26 cellular contexts compared by ENCODE assay signal in the genomic region with DNA sequence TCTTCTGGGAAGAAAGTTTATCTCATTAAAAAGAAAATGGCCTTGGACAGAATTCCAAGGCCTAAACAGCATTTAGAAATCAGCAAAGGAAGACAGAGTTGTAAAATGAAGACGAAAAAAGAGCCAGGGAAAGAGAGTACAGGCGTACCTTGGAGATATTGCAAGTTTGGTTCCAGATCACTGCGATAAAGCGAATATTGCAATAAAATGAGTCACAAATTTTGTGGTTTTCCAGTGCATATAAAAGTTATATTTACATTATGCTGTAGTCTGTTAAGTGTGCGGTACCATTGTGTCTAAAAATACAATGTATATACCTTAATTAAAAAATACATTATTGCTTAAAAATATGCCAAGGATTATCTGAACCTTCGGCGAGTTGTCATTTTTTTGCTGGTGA. TPM values are rescaled to one million over a fixed set of nuclear protein-coding genes. Genes with fewer than 3 reads are reported as not detected.
DNase-seq lines count a peak whose midpoint lies in the region; ATAC-seq and TF ChIP-seq lines count a peak whose summit lies in the region.
"Had no signal": no experiment of that assay in that cellular context is flagged by ENCODE, and none has a peak within 500 bp of the region (broad histone marks: within the 10 kb centered on the region; RNA-seq: fewer than 3 reads in every experiment).

No MANE protein-coding gene starts in this region.

- H3K27me3 Mint-ChIP-seq in CD4-positive, alpha-beta T cell, result no peaks in the 10 kb centered on the region
- no peaks in the 10 kb centered on the region for H3K27me3 Mint-ChIP-seq in activated T-helper 17 cell treated with anti-CD3 and anti-CD28 coated beads, Interleukin-2, amount 50 U/mL, for 72 hours
- H3K27me3 Mint-ChIP-seq in naive thymus-derived CD4-positive, alpha-beta T cell, result no peaks in the 10 kb centered on the region
- H3K27me3 Mint-ChIP-seq in activated T-helper 2 cell treated with anti-CD3 and anti-CD28 coated beads, Interferon-gamma antibody, Interleukin-2, Interleukin-4, amounts not matched to agents 10 μg/mL and 5 μg/mL and 100 μg/mL, durations not matched to agents 14 hours and 24 hours and 36 hours (ENCODE audit: low read depth), result no peaks in the 10 kb centered on the region

- intact Hi-C loops in A673 (cut with micrococcal nuclease; ENCODE audit: unreplicated experiment), result no loop called here
- intact Hi-C loops in CD4-positive, alpha-beta T cell (cut with DNase I, micrococcal nuclease), result no loop called here
- intact Hi-C loops in naive thymus-derived CD4-positive, alpha-beta T cell (cut with micrococcal nuclease), result no loop called here
- intact Hi-C loops in activated T-helper 2 cell treated with anti-CD3 and anti-CD28 coated beads, Interferon-gamma antibody, Interleukin-2, Interleukin-4, amounts not matched to agents 10 μg/mL and 5 μg/mL and 100 μg/mL, durations not matched to agents 14 hours and 24 hours and 36 hours (cut with micrococcal nuclease), result loop anchor here (2.0 kb wide), 1 partner anchor 13 kb away; no protein-coding TSS in a partner anchor

- H3K4me3 ChIP-seq in A673 (ENCODE audit: low read depth, low read length, poor library complexity, severe bottlenecking), result no peak overlapping the region
- no peak overlapping the region for H3K4me3 ChIP-seq in naive thymus-derived CD4-positive, alpha-beta T cell (ENCODE audit: low read length)
- H3K4me3 ChIP-seq: body of pancreas, dorsolateral prefrontal cortex, GM23248, K562, left ventricle myocardium inferior, MG63, SJCRH30, transverse colon had no signal

- CTCF ChIA-PET in A673 (lab: Charles Lee), result no interaction called here
- CTCF ChIA-PET in CD4-positive, alpha-beta T cell (lab: Charles Lee), result interaction anchor here (2.7 kb wide), 1 partner anchor 8 kb away, joined by 20 read pairs; a partner anchor contains a TSS
- CTCF ChIA-PET in naive thymus-derived CD4-positive, alpha-beta T cell (lab: Charles Lee), result no interaction called here

- peak overlapping the region; percentile 58 for H3K4me3 Mint-ChIP-seq in CD4-positive, alpha-beta T cell
- H3K4me3 Mint-ChIP-seq in activated T-helper 17 cell treated with anti-CD3 and anti-CD28 coated beads, Interleukin-2, amount 50 U/mL, for 72 hours, result peak overlapping the region; percentile 52
- peak overlapping the region in 9 of 10 donors; percentile 12 to 82 (median 55) for H3K4me3 Mint-ChIP-seq in naive thymus-derived CD4-positive, alpha-beta T cell
- no peak overlapping the region for H3K4me3 Mint-ChIP-seq in activated T-helper 2 cell treated with anti-CD3 and anti-CD28 coated beads, Interferon-gamma antibody, Interleukin-2, Interleukin-4, amounts not matched to agents 10 μg/mL and 5 μg/mL and 100 μg/mL, durations not matched to agents 14 hours and 24 hours and 36 hours (ENCODE audit: low read depth)
- H3K4me3 Mint-ChIP-seq: activated T-helper 1 cell treated with anti-CD3 and anti-CD28 coated beads, Interleukin-12 subunit alpha, Interleukin-12 subunit beta, Interleukin-2, Interleukin-4 antibody, amounts not matched to agents 30 ng/mL and 10 ng/mL and 1 ng/mL, durations not matched to agents 14 hours and 24 hours and 36 hours; nephron had no signal

- peaks cover 88% of the 10 kb centered on the region for H3K4me1 Mint-ChIP-seq in CD4-positive, alpha-beta T cell (ENCODE audit: low read depth)
- peaks cover 57% of the 10 kb centered on the region for H3K4me1 Mint-ChIP-seq in activated T-helper 17 cell treated with anti-CD3 and anti-CD28 coated beads, Interleukin-2, amount 50 U/mL, for 72 hours
- H3K4me1 Mint-ChIP-seq in naive thymus-derived CD4-positive, alpha-beta T cell, result peaks cover 69 to 97% (median 86%) of the 10 kb centered on the region in 7 donors
- H3K4me1 Mint-ChIP-seq in activated T-helper 2 cell treated with anti-CD3 and anti-CD28 coated beads, Interferon-gamma antibody, Interleukin-2, Interleukin-4, amounts not matched to agents 10 μg/mL and 5 μg/mL and 100 μg/mL, durations not matched to agents 14 hours and 24 hours and 36 hours (ENCODE audit: low read depth), result peaks cover 63% of the 10 kb centered on the region

- ATAC-seq in CD4-positive, alpha-beta T cell (ENCODE audit: poor library complexity), result no peak
- no peak for ATAC-seq in activated T-helper 17 cell treated with anti-CD3 and anti-CD28 coated beads, Interleukin-2, amount 50 U/mL, for 72 hours (replicated peaks)
- no peak for ATAC-seq in naive thymus-derived CD4-positive, alpha-beta T cell
- ATAC-seq: body of pancreas, K562 had no signal

- POLR2A ChIA-PET in A673 (lab: Charles Lee; ENCODE audit: low non-redundant PET), result interaction anchor here (0.6 kb wide), 1 partner anchor 735 kb away, joined by 5 read pairs; no protein-coding TSS in a partner anchor
- POLR2A ChIA-PET in CD4-positive, alpha-beta T cell (lab: Charles Lee), result interaction anchor here (1.6 to 5.6 kb wide), 2 partner anchors 9 to 25 kb away, joined by 4 to 57 read pairs; a partner anchor contains a TSS
- POLR2A ChIA-PET in naive thymus-derived CD4-positive, alpha-beta T cell (lab: Charles Lee), result interaction anchor here (1.7 to 4.4 kb wide), 2 partner anchors 9 to 11 kb away, joined by 3 to 23 read pairs; a partner anchor contains a TSS

- BruUV-seq in A673 (replicated peaks; lab: Mats Ljungman, UMichigan), result no TSS peak

- no peaks in the 10 kb centered on the region for H3K27me3 ChIP-seq in A673 (replicated peaks; ENCODE audit: insufficient read depth, low read depth, low read length, poor library complexity)
- no peaks in the 10 kb centered on the region for H3K27me3 ChIP-seq in CD4-positive, alpha-beta T cell (ENCODE audit: control insufficient read depth, insufficient read depth, low read length)
- H3K27me3 ChIP-seq in naive thymus-derived CD4-positive, alpha-beta T cell (ENCODE audit: control insufficient read depth in 2 of 2, insufficient read depth in 2 of 2, low read length in 2 of 2), result no peaks in the 10 kb centered on the region
- H3K27me3 ChIP-seq: body of pancreas, dorsolateral prefrontal cortex, MG63, SJCRH30, transverse colon had no signal

- H3K9me3 Mint-ChIP-seq in CD4-positive, alpha-beta T cell, result no peaks in the 10 kb centered on the region
- no peaks in the 10 kb centered on the region for H3K9me3 Mint-ChIP-seq in activated T-helper 17 cell treated with anti-CD3 and anti-CD28 coated beads, Interleukin-2, amount 50 U/mL, for 72 hours
- H3K9me3 Mint-ChIP-seq in naive thymus-derived CD4-positive, alpha-beta T cell, result peaks cover 0 to 3% (median 0%) of the 10 kb centered on the region in 11 donors
- no peaks in the 10 kb centered on the region for H3K9me3 Mint-ChIP-seq in activated T-helper 2 cell treated with anti-CD3 and anti-CD28 coated beads, Interferon-gamma antibody, Interleukin-2, Interleukin-4, amounts not matched to agents 10 μg/mL and 5 μg/mL and 100 μg/mL, durations not matched to agents 14 hours and 24 hours and 36 hours
- H3K9me3 Mint-ChIP-seq: activated T-helper 1 cell treated with anti-CD3 and anti-CD28 coated beads, Interleukin-12 subunit alpha, Interleukin-12 subunit beta, Interleukin-2, Interleukin-4 antibody, amounts not matched to agents 30 ng/mL and 10 ng/mL and 1 ng/mL, durations not matched to agents 14 hours and 24 hours and 36 hours; CD14-positive monocyte; nephron had no signal

- H3K4me1 ChIP-seq in A673 (ENCODE audit: insufficient read depth, low read length, poor library complexity, severe bottlenecking), result peaks cover 64% of the 10 kb centered on the region
- peaks cover 39 to 64% of the 10 kb centered on the region in 2 donors for H3K4me1 ChIP-seq in naive thymus-derived CD4-positive, alpha-beta T cell (ENCODE audit: control insufficient read depth in 2 of 2, insufficient read depth in 2 of 2, low read length in 2 of 2)
- H3K4me1 ChIP-seq: SJCRH30 had no signal

- no peak for DNase-seq in A673 (ENCODE audit: low spot score)
- DNase-seq in CD4-positive, alpha-beta T cell, result no peak
- no peak for DNase-seq in naive thymus-derived CD4-positive, alpha-beta T cell
- DNase-seq in SW480 (ENCODE audit: low spot score), result no peak
- no peak for DNase-seq in NCI-H748 treated with DMSO at 0.1 percent for 48 hours (lab: John Stamatoyannopoulos, UW)
- DNase-seq in activated T-helper 2 cell treated with anti-CD3 and anti-CD28 coated beads, Interferon-gamma antibody, Interleukin-2, Interleukin-4, amounts not matched to agents 10 μg/mL and 5 μg/mL and 100 μg/mL, durations not matched to agents 14 hours and 24 hours and 36 hours (ENCODE audit: low spot score), result no peak
- DNase-seq: activated CD4-positive, CD25-positive, alpha-beta regulatory T cell treated with anti-CD3 and anti-CD28 coated beads, Interleukin-2, amount 50 U/mL, for 72 hours; body of pancreas; cerebellar nuclear complex; dorsolateral prefrontal cortex; GM23248; left ventricle myocardium inferior; MG63; midbrain; NCI-H1417 treated with DMSO at 0.1 percent for 48 hours; NCI-H2081; NCI-H226; NCI-H774; SJCRH30; T-helper 1 cell; transverse colon had no signal

- H3K27ac Mint-ChIP-seq in CD4-positive, alpha-beta T cell, result peak overlapping the region; percentile 65
- H3K27ac Mint-ChIP-seq in activated T-helper 17 cell treated with anti-CD3 and anti-CD28 coated beads, Interleukin-2, amount 50 U/mL, for 72 hours, result peak overlapping the region; percentile 2
- H3K27ac Mint-ChIP-seq in naive thymus-derived CD4-positive, alpha-beta T cell, result peak overlapping the region; percentile 44 to 95 (median 77)
- no peak overlapping the region for H3K27ac Mint-ChIP-seq in activated T-helper 2 cell treated with anti-CD3 and anti-CD28 coated beads, Interferon-gamma antibody, Interleukin-2, Interleukin-4, amounts not matched to agents 10 μg/mL and 5 μg/mL and 100 μg/mL, durations not matched to agents 14 hours and 24 hours and 36 hours
- H3K27ac Mint-ChIP-seq: activated T-helper 1 cell treated with anti-CD3 and anti-CD28 coated beads, Interleukin-12 subunit alpha, Interleukin-12 subunit beta, Interleukin-2, Interleukin-4 antibody, amounts not matched to agents 30 ng/mL and 10 ng/mL and 1 ng/mL, durations not matched to agents 14 hours and 24 hours and 36 hours; nephron had no signal

- no peak for TF ChIP-seq CTCF in A673 (conservative IDR thresholded peaks at IDR 0.05; ENCODE audit: low read depth, low read length)
- no peak for TF ChIP-seq CTCF in CD4-positive, alpha-beta T cell (IDR thresholded peaks at IDR 0.05)

- peaks cover 21% of the 10 kb centered on the region for H3K36me3 Mint-ChIP-seq in CD4-positive, alpha-beta T cell (ENCODE audit: low read depth)
- H3K36me3 Mint-ChIP-seq in activated T-helper 17 cell treated with anti-CD3 and anti-CD28 coated beads, Interleukin-2, amount 50 U/mL, for 72 hours (ENCODE audit: low read depth), result peaks cover 24% of the 10 kb centered on the region
- H3K36me3 Mint-ChIP-seq in naive thymus-derived CD4-positive, alpha-beta T cell, result peaks cover 4 to 31% (median 16%) of the 10 kb centered on the region in 5 donors
- H3K36me3 Mint-ChIP-seq in activated T-helper 2 cell treated with anti-CD3 and anti-CD28 coated beads, Interferon-gamma antibody, Interleukin-2, Interleukin-4, amounts not matched to agents 10 μg/mL and 5 μg/mL and 100 μg/mL, durations not matched to agents 14 hours and 24 hours and 36 hours (ENCODE audit: low read depth), result peaks cover 38% of the 10 kb centered on the region

- H3K36me3 ChIP-seq in A673 (ENCODE audit: insufficient read depth, low read length, poor library complexity, severe bottlenecking), result no peaks in the 10 kb centered on the region
- no peaks in the 10 kb centered on the region for H3K36me3 ChIP-seq in naive thymus-derived CD4-positive, alpha-beta T cell (ENCODE audit: control insufficient read depth in 2 of 3, insufficient read depth in 3 of 3, low read length in 3 of 3)
- H3K36me3 ChIP-seq: left ventricle myocardium inferior, SJCRH30, transverse colon had no signal

- no peaks in the 10 kb centered on the region for H3K9me3 ChIP-seq in A673 (ENCODE audit: low read depth, low read length, poor library complexity, severe bottlenecking)
- H3K9me3 ChIP-seq in CD4-positive, alpha-beta T cell (ENCODE audit: control insufficient read depth, low read length), result no peaks in the 10 kb centered on the region
- no peaks in the 10 kb centered on the region for H3K9me3 ChIP-seq in naive thymus-derived CD4-positive, alpha-beta T cell (ENCODE audit: control insufficient read depth in 2 of 3, low read length in 3 of 3)
- H3K9me3 ChIP-seq: body of pancreas, left ventricle myocardium inferior, MG63, SJCRH30, transverse colon had no signal

- peak overlapping the region; percentile 61 for H3K27ac ChIP-seq in A673 (ENCODE audit: low read depth, low read length, poor library complexity, severe bottlenecking)
- no peak overlapping the region for H3K27ac ChIP-seq in CD4-positive, alpha-beta T cell (ENCODE audit: low read depth, low read length)
- H3K27ac ChIP-seq in naive thymus-derived CD4-positive, alpha-beta T cell (ENCODE audit: low read depth, low read length), result peak overlapping the region; percentile 45
- H3K27ac ChIP-seq: body of pancreas, left ventricle myocardium inferior, SJCRH30, transverse colon had no signal

RNA-seq across cellular contexts. Expression of a gene that starts 9.0 kb away (rescaled TPM):
- total RNA-seq in A673 (2021), result 46.8 and 60.7 TPM in 2 replicates
- 10 to 100 TPM; 87.1 to 87.6 TPM for total RNA-seq in CD4-positive, alpha-beta T cell
- total RNA-seq in activated T-helper 17 cell treated with anti-CD3 and anti-CD28 coated beads, Interleukin-2, amount 50 U/mL, for 72 hours, result 10 to 100 TPM; 52.1 to 82.0 TPM
- 100 to 1,000 TPM in 4 of 5 experiments, 10 to 100 TPM in 1; 80.8 to 114 (median 112) TPM for total RNA-seq in naive thymus-derived CD4-positive, alpha-beta T cell
- 10 to 100 TPM; 11.2 to 12.2 TPM for polyA plus RNA-seq in naive thymus-derived CD4-positive, alpha-beta T cell
- total RNA-seq in activated T-helper 2 cell treated with anti-CD3 and anti-CD28 coated beads, Interferon-gamma antibody, Interleukin-2, Interleukin-4, amounts not matched to agents 10 μg/mL and 5 μg/mL and 100 μg/mL, durations not matched to agents 14 hours and 24 hours and 36 hours, result 54.5 and 59.0 TPM in 2 replicates
